8 cellular contexts compared by ENCODE assay signal in genomic region chr9:83544002-83544698, GRCh38. TPM values are rescaled to one million over a fixed set of nuclear protein-coding genes. Genes with fewer than 3 reads are reported as not detected.
A peak's percentile ranks its signal among the peaks of the same experiment; 100 is the strongest.
DNase-seq lines count a peak whose midpoint lies in the region; ATAC-seq and TF ChIP-seq lines count a peak whose summit lies in the region.

No MANE protein-coding gene starts in this region.

- TF ChIP-seq EP300 in upper lobe of left lung (IDR thresholded peaks at IDR 0.05) = no peak

- H3K4me3 ChIP-seq in astrocyte of the spinal cord (ENCODE audit: low read depth, low read length) = no peak overlapping the region
- H3K4me3 ChIP-seq in kidney epithelial cell (ENCODE audit: low read depth, low read length) = no peak overlapping the region
- H3K4me3 ChIP-seq in upper lobe of left lung = no peak overlapping the region

- peaks cover 0 to under 1% (median under 1%) of the 10 kb centered on the region in 4 donors for H3K4me1 ChIP-seq in upper lobe of left lung

- 47% methylated on average over 5 of the region's 5 CpGs for WGBS in upper lobe of left lung, 2 donors

- no peaks in the 10 kb centered on the region for H3K9me3 ChIP-seq in upper lobe of left lung

- peaks cover 2% of the 10 kb centered on the region for H3K27me3 ChIP-seq in kidney epithelial cell (ENCODE audit: control insufficient read depth, insufficient read depth, low read length)
- H3K27me3 ChIP-seq in upper lobe of left lung = no peaks in the 10 kb centered on the region

- DNase-seq in CMK (ENCODE audit: low read depth) (peak; percentile 40), NCI-H510A (lab: John Stamatoyannopoulos, UW) (peak; percentile 46), astrocyte of the spinal cord (ENCODE audit: low read depth, low spot score) (peak; percentile 79), kidney epithelial cell (ENCODE audit: low read depth) (peak; percentile 44), upper lobe of left lung (peak in 1 of 2 donors; percentile 28), SKM-1 (lab: John Stamatoyannopoulos, UW; ENCODE audit: unreplicated experiment) (no peak)

- no peak for TF ChIP-seq POLR2A in upper lobe of left lung (IDR thresholded peaks at IDR 0.05)

- in situ Hi-C loops in astrocyte of the spinal cord (cut with HindIII; ENCODE audit: low sequenced_read_pairs) = no loop called here

- H3K36me3 ChIP-seq in kidney epithelial cell (ENCODE audit: control insufficient read depth, insufficient read depth, low read length) (no peaks in the 10 kb centered on the region), upper lobe of left lung (no peaks in the 10 kb centered on the region)

- H3K27ac ChIP-seq in upper lobe of left lung = no peak overlapping the region

- ATAC-seq in GM19324 (IDR thresholded peaks at IDR 0.05; ENCODE audit: low FRiP score, unreplicated experiment) (peak; percentile 81), HG03378 (IDR thresholded peaks at IDR 0.05; ENCODE audit: unreplicated experiment) (peak; percentile 92), upper lobe of left lung (ENCODE audit: low FRiP score in 2 of 2) (peak; percentile 80 to 89)

- TF ChIP-seq CTCF in astrocyte of the spinal cord (IDR thresholded peaks at IDR 0.05; ENCODE audit: low read depth, low read length) (peak; percentile 71), kidney epithelial cell (IDR thresholded peaks at IDR 0.05; ENCODE audit: insufficient read depth, low read length, poor library complexity, severe bottlenecking) (peak; percentile 71), upper lobe of left lung (IDR thresholded peaks at IDR 0.05) (peak; percentile 63 to 80 (median 75))

RNA-seq across cellular contexts. Expression of gene FRMD3, which starts 5.9 kb away (rescaled TPM):
- total RNA-seq in kidney epithelial cell = 5.0 and 5.2 TPM in 2 replicates
- total RNA-seq in upper lobe of left lung = 10 to 100 TPM in 3 of 6 donors, 1 to 10 TPM in 3; 5.6 to 33.4 (median 10.4) TPM
